In the genomic region with DNA sequence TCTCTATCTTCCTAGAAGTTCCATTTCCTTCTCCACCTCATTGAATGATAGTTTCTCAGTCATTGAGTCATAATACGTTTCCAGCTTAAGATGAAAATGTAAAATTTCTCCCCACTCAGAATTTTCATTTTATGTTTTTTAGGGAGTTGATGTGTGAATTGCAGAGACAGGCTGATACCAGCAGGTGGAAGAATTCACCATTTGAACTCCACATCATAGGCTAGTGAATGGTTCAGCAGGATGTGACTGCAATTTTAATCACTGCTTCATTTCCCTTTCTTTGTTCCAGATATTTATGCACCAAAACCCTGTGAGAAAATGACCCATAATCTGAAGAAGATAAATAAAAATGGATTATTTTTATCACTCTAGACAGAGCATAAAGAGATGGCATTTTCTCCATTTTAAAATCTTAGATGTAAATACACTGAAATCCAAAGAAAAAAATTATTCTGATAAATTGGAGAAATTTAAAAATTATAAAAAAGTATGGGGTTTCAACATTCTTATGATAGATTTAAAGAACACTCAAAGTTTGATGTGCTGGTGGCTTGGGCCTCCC, we compare ENCODE assay signal across 1 cellular context.
TF ChIP-seq lines count a peak whose summit lies in the region.

No MANE protein-coding gene starts in this region.

TF ChIP-seq in HCT116, 20 proteins besides CTCF, POLR2A, EP300 and RAD21 (continued from another document):
- TF ChIP-seq, protein P1, sequence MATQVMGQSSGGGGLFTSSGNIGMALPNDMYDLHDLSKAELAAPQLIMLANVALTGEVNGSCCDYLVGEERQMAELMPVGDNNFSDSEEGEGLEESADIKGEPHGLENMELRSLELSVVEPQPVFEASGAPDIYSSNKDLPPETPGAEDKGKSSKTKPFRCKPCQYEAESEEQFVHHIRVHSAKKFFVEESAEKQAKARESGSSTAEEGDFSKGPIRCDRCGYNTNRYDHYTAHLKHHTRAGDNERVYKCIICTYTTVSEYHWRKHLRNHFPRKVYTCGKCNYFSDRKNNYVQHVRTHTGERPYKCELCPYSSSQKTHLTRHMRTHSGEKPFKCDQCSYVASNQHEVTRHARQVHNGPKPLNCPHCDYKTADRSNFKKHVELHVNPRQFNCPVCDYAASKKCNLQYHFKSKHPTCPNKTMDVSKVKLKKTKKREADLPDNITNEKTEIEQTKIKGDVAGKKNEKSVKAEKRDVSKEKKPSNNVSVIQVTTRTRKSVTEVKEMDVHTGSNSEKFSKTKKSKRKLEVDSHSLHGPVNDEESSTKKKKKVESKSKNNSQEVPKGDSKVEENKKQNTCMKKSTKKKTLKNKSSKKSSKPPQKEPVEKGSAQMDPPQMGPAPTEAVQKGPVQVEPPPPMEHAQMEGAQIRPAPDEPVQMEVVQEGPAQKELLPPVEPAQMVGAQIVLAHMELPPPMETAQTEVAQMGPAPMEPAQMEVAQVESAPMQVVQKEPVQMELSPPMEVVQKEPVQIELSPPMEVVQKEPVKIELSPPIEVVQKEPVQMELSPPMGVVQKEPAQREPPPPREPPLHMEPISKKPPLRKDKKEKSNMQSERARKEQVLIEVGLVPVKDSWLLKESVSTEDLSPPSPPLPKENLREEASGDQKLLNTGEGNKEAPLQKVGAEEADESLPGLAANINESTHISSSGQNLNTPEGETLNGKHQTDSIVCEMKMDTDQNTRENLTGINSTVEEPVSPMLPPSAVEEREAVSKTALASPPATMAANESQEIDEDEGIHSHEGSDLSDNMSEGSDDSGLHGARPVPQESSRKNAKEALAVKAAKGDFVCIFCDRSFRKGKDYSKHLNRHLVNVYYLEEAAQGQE (IDR thresholded peaks at IDR 0.05; ENCODE audit: low read depth): no peak
